1 cellular context compared by ENCODE assay signal in the genomic region with DNA sequence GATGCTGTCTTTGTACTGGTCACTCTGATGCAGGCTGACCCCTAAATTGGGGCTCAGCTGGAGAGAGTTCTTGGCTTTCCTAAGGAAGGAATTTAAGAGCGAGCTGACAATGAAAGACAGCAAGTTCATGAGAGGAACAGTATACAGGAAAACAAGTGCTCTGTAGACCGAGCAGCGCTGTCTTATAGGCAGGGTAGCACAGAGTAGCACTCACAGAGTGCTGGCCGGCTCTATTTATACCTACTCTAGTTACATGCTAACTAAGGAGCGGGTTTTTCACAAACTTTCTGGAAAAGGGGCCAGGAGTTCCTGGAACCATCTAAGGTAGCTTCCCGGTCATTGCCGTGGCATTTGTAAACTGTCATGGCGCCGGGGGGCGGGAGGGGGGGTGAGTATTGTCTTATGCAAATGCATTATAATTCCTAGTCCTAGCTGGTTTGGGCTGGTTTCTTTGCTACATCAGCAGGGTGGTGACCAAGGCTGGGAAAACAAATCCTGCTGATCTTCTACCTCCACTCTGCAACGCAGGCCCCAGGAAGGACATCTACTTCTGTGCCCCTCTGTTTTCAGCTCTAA.
TF ChIP-seq lines count a peak whose summit lies in the region.

No MANE protein-coding gene starts in this region.

TF ChIP-seq in A549, 52 proteins besides CTCF, POLR2A, EP300 and RAD21:
- TF ChIP-seq, protein P1, sequence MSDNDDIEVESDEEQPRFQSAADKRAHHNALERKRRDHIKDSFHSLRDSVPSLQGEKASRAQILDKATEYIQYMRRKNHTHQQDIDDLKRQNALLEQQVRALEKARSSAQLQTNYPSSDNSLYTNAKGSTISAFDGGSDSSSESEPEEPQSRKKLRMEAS (IDR thresholded peaks at IDR 0.05) = no peak
- TF ChIP-seq KDM5A (IDR thresholded peaks at IDR 0.05) = no peak
